9 cellular contexts compared by ENCODE assay signal in genomic region chr22:26732284-26732683, GRCh38.
"Had no signal": no experiment of that assay in that cellular context is flagged by ENCODE, and none has a peak within 500 bp of the region (broad histone marks: within the 10 kb centered on the region; RNA-seq: fewer than 3 reads in every experiment).

No MANE protein-coding gene starts in this region.

- H3K9ac ChIP-seq: GM23248 had no signal

- ATAC-seq: K562 had no signal

- DNase-seq: GM23248, GOT3, H9, HCEC 1CT, IMR-90, KG1 had no signal

- H3K4me3 ChIP-seq: GM23248, K562 had no signal

- FAIRE-seq: H54, HTR-8/SVneo, K562 had no signal

- H3K27ac ChIP-seq: GM23248 had no signal
